ENCODE assay signal across 21 cellular contexts in the genomic region with DNA sequence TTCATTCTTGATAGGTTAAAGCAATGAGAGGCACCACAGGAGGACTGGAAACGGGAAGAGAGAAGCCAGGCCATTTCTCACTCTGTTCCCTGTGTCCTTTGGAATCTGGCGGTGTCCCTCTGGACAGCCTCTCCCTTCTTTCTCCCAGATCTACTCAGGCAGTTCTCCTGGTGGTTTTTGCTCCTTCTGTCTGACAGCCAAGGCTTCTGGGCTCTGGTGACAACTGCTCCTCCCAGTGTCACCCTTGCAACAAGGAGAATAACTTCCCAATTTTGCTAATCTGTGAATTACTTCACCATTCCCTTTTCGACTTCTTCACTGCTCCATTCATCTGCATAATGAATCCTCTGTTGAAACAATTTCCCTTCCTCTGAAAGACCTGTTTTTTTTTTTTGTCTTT. TPM values are rescaled to one million over a fixed set of nuclear protein-coding genes. Genes with fewer than 3 reads are reported as not detected.
DNase-seq lines count a peak whose midpoint lies in the region; ATAC-seq and TF ChIP-seq lines count a peak whose summit lies in the region.
"Had no signal": no experiment of that assay in that cellular context is flagged by ENCODE, and none has a peak within 500 bp of the region (broad histone marks: within the 10 kb centered on the region; RNA-seq: fewer than 3 reads in every experiment).

No MANE protein-coding gene starts in this region.

- intact Hi-C loops in natural killer cell (cut with micrococcal nuclease) (no loop called here), vagina (cut with DNase I) (no loop called here)
- intact Hi-C loops in activated T-helper 1 cell treated with anti-CD3 and anti-CD28 coated beads, Interleukin-12 subunit alpha, Interleukin-12 subunit beta, Interleukin-2, Interleukin-4 antibody, amounts not matched to agents 30 ng/mL and 10 ng/mL and 1 ng/mL, durations not matched to agents 14 hours and 24 hours and 36 hours (cut with micrococcal nuclease): no loop called here

- H3K4me3 Mint-ChIP-seq in natural killer cell treated with Interleukin-12 subunit alpha and Interleukin-12 subunit beta and Interleukin-15 and Interleukin-18, amount 100 ng/mL, for 72 hours: no peak overlapping the region
- H3K4me3 Mint-ChIP-seq in natural killer cell: no peak overlapping the region
- no peak overlapping the region for H3K4me3 Mint-ChIP-seq in activated T-helper 1 cell treated with anti-CD3 and anti-CD28 coated beads, Interleukin-12 subunit alpha, Interleukin-12 subunit beta, Interleukin-2, Interleukin-4 antibody, amounts not matched to agents 30 ng/mL and 10 ng/mL and 1 ng/mL, durations not matched to agents 14 hours and 24 hours and 36 hours
- H3K4me3 Mint-ChIP-seq: activated CD4-positive, alpha-beta T cell treated with anti-CD3 and anti-CD28 coated beads, Interleukin-2, amount 10 ng/mL, durations not matched to agents 24 days and 14 days; H9 had no signal

- H3K36me3 Mint-ChIP-seq in natural killer cell treated with Interleukin-12 subunit alpha and Interleukin-12 subunit beta and Interleukin-15 and Interleukin-18, amount 100 ng/mL, for 72 hours: peaks cover 27% of the 10 kb centered on the region
- peaks cover 7% of the 10 kb centered on the region for H3K36me3 Mint-ChIP-seq in natural killer cell
- H3K36me3 Mint-ChIP-seq in activated T-helper 1 cell treated with anti-CD3 and anti-CD28 coated beads, Interleukin-12 subunit alpha, Interleukin-12 subunit beta, Interleukin-2, Interleukin-4 antibody, amounts not matched to agents 30 ng/mL and 10 ng/mL and 1 ng/mL, durations not matched to agents 14 hours and 24 hours and 36 hours (ENCODE audit: low read depth): peaks cover 61% of the 10 kb centered on the region

- no peak for TF ChIP-seq CTCF in natural killer cell (IDR thresholded peaks at IDR 0.05)
- TF ChIP-seq CTCF in vagina (IDR thresholded peaks at IDR 0.05): no peak

- H3K27me3 ChIP-seq in vagina: no peaks in the 10 kb centered on the region
- H3K27me3 ChIP-seq: ascending aorta, right lobe of liver, uterus had no signal

- no peaks in the 10 kb centered on the region for H3K36me3 ChIP-seq in vagina
- H3K36me3 ChIP-seq: ascending aorta, right lobe of liver, uterus had no signal

- no peak for DNase-seq in natural killer cell treated with Interleukin-12 subunit alpha and Interleukin-12 subunit beta and Interleukin-15 and Interleukin-18, amount 100 ng/mL, for 72 hours (ENCODE audit: low spot score)
- DNase-seq in natural killer cell (no peak), medulla oblongata (ENCODE audit: extremely low spot score) (peak; percentile 32), NCI-H187 (lab: John Stamatoyannopoulos, UW) (no peak), vagina (ENCODE audit: extremely low spot score in 2 of 2) (no peak)
- no peak for DNase-seq in activated T-helper 1 cell treated with anti-CD3 and anti-CD28 coated beads, Interleukin-12 subunit alpha, Interleukin-12 subunit beta, Interleukin-2, Interleukin-4 antibody, amounts not matched to agents 30 ng/mL and 10 ng/mL and 1 ng/mL, durations not matched to agents 14 hours and 24 hours and 36 hours (ENCODE audit: low spot score)
- DNase-seq: activated CD4-positive, alpha-beta T cell treated with anti-CD3 and anti-CD28 coated beads, Interleukin-2, amount 10 ng/mL, durations not matched to agents 24 days and 14 days; activated T-cell treated with anti-CD3 and anti-CD28 coated beads, Interleukin-2, amount 50 U/mL, for 48 hours; H9; naive B cell; NCI-H146; NCI-H524 treated with DMSO at 0.1 percent for 48 hours; right lobe of liver; stimulated activated CD4-positive, alpha-beta T cell treated with anti-CD3 and anti-CD28 coated beads, Interleukin-4, amount 100 ng/mL, for 24 hours; T1000; uterus had no signal

- ATAC-seq in natural killer cell treated with Interleukin-12 subunit alpha and Interleukin-12 subunit beta and Interleukin-15 and Interleukin-18, amount 100 ng/mL, for 72 hours: no peak
- no peak for ATAC-seq in natural killer cell
- no peak for ATAC-seq in GM21526 (IDR thresholded peaks at IDR 0.05; ENCODE audit: low FRiP score, unreplicated experiment)
- ATAC-seq in GM21528 (IDR thresholded peaks at IDR 0.05; ENCODE audit: low FRiP score, unreplicated experiment): no peak
- ATAC-seq: K562, right lobe of liver had no signal

- H3K9me3 ChIP-seq in vagina: no peaks in the 10 kb centered on the region
- H3K9me3 ChIP-seq: ascending aorta, right lobe of liver, uterus had no signal

- H3K4me1 ChIP-seq in vagina: no peaks in the 10 kb centered on the region
- H3K4me1 ChIP-seq: ascending aorta, uterus had no signal

- no peak for TF ChIP-seq POLR2A in vagina (IDR thresholded peaks at IDR 0.05)

- H3K27ac ChIP-seq in vagina: no peak overlapping the region
- H3K27ac ChIP-seq: RWPE1, uterus had no signal

- H3K4me1 Mint-ChIP-seq in natural killer cell treated with Interleukin-12 subunit alpha and Interleukin-12 subunit beta and Interleukin-15 and Interleukin-18, amount 100 ng/mL, for 72 hours (ENCODE audit: low read depth in 2 of 2): peaks cover 18 to 24% of the 10 kb centered on the region in 2 donors
- peaks cover 8 to 21% of the 10 kb centered on the region in 2 donors for H3K4me1 Mint-ChIP-seq in natural killer cell
- H3K4me1 Mint-ChIP-seq in activated T-helper 1 cell treated with anti-CD3 and anti-CD28 coated beads, Interleukin-12 subunit alpha, Interleukin-12 subunit beta, Interleukin-2, Interleukin-4 antibody, amounts not matched to agents 30 ng/mL and 10 ng/mL and 1 ng/mL, durations not matched to agents 14 hours and 24 hours and 36 hours (ENCODE audit: low read depth): peaks cover 57% of the 10 kb centered on the region
- H3K4me1 Mint-ChIP-seq: H9 had no signal

- H3K9me3 Mint-ChIP-seq in natural killer cell treated with Interleukin-12 subunit alpha and Interleukin-12 subunit beta and Interleukin-15 and Interleukin-18, amount 100 ng/mL, for 72 hours: peaks cover 9% of the 10 kb centered on the region
- H3K9me3 Mint-ChIP-seq in natural killer cell: peaks cover 0 to 2% of the 10 kb centered on the region in 2 donors
- H3K9me3 Mint-ChIP-seq in activated T-helper 1 cell treated with anti-CD3 and anti-CD28 coated beads, Interleukin-12 subunit alpha, Interleukin-12 subunit beta, Interleukin-2, Interleukin-4 antibody, amounts not matched to agents 30 ng/mL and 10 ng/mL and 1 ng/mL, durations not matched to agents 14 hours and 24 hours and 36 hours: peaks cover 15% of the 10 kb centered on the region

- H3K4me3 ChIP-seq in vagina: no peak overlapping the region
- H3K4me3 ChIP-seq: ascending aorta, K562, right lobe of liver, uterus had no signal

- H3K27me3 Mint-ChIP-seq in natural killer cell treated with Interleukin-12 subunit alpha and Interleukin-12 subunit beta and Interleukin-15 and Interleukin-18, amount 100 ng/mL, for 72 hours: peaks cover 0 to 3% of the 10 kb centered on the region in 2 donors
- peaks cover 0 to 2% of the 10 kb centered on the region in 2 donors for H3K27me3 Mint-ChIP-seq in natural killer cell (ENCODE audit: low read depth in 2 of 2)
- H3K27me3 Mint-ChIP-seq in activated T-helper 1 cell treated with anti-CD3 and anti-CD28 coated beads, Interleukin-12 subunit alpha, Interleukin-12 subunit beta, Interleukin-2, Interleukin-4 antibody, amounts not matched to agents 30 ng/mL and 10 ng/mL and 1 ng/mL, durations not matched to agents 14 hours and 24 hours and 36 hours (ENCODE audit: insufficient read depth): no peaks in the 10 kb centered on the region
- H3K27me3 Mint-ChIP-seq: activated CD4-positive, alpha-beta T cell treated with anti-CD3 and anti-CD28 coated beads, Interleukin-2, amount 10 ng/mL, durations not matched to agents 24 days and 14 days had no signal

- peak overlapping the region; percentile 9 to 40 for H3K27ac Mint-ChIP-seq in natural killer cell treated with Interleukin-12 subunit alpha and Interleukin-12 subunit beta and Interleukin-15 and Interleukin-18, amount 100 ng/mL, for 72 hours
- H3K27ac Mint-ChIP-seq in natural killer cell: no peak overlapping the region
- peak overlapping the region; percentile 10 for H3K27ac Mint-ChIP-seq in activated T-helper 1 cell treated with anti-CD3 and anti-CD28 coated beads, Interleukin-12 subunit alpha, Interleukin-12 subunit beta, Interleukin-2, Interleukin-4 antibody, amounts not matched to agents 30 ng/mL and 10 ng/mL and 1 ng/mL, durations not matched to agents 14 hours and 24 hours and 36 hours
- H3K27ac Mint-ChIP-seq: activated CD4-positive, alpha-beta T cell treated with anti-CD3 and anti-CD28 coated beads, Interleukin-2, amount 10 ng/mL, durations not matched to agents 24 days and 14 days; H9 had no signal

RNA-seq across cellular contexts. Expression of a gene that starts 56.4 kb away (rescaled TPM):
- 10 to 100 TPM; 17.7 to 56.8 TPM for total RNA-seq in natural killer cell treated with Interleukin-12 subunit alpha and Interleukin-12 subunit beta and Interleukin-15 and Interleukin-18, amount 100 ng/mL, for 72 hours
- total RNA-seq in natural killer cell: 10 to 100 TPM; 18.2 to 42.3 (median 34.5) TPM
- total RNA-seq in activated T-helper 1 cell treated with anti-CD3 and anti-CD28 coated beads, Interleukin-12 subunit alpha, Interleukin-12 subunit beta, Interleukin-2, Interleukin-4 antibody, amounts not matched to agents 30 ng/mL and 10 ng/mL and 1 ng/mL, durations not matched to agents 14 hours and 24 hours and 36 hours: 62.8 and 64.0 TPM in 2 replicates
- total RNA-seq in vagina: 10.1 TPM

Comparison
In these comparisons a context has a peak if more than half of its experiments do, and no peak if none do; other contexts are left out.
1. H3K27ac Mint-ChIP-seq: peak in natural killer cell treated with Interleukin-12 subunit alpha and Interleukin-12 subunit beta and Interleukin-15 and Interleukin-18, amount 100 ng/mL, for 72 hours (2 of 2) and activated T-helper 1 cell treated with anti-CD3 and anti-CD28 coated beads, Interleukin-12 subunit alpha, Interleukin-12 subunit beta, Interleukin-2, Interleukin-4 antibody, amounts not matched to agents 30 ng/mL and 10 ng/mL and 1 ng/mL, durations not matched to agents 14 hours and 24 hours and 36 hours (single experiment); none in natural killer cell (0 of 2).